9 cellular contexts compared by ENCODE assay signal in genomic region chr6:29647927-29648642, GRCh38. TPM values are rescaled to one million over a fixed set of nuclear protein-coding genes. Genes with fewer than 3 reads are reported as not detected.
DNase-seq lines count a peak whose midpoint lies in the region; ATAC-seq and TF ChIP-seq lines count a peak whose summit lies in the region.
"Had no signal": no experiment of that assay in that cellular context is flagged by ENCODE, and none has a peak within 500 bp of the region (broad histone marks: within the 10 kb centered on the region; RNA-seq: fewer than 3 reads in every experiment).

No MANE protein-coding gene starts in this region.

- no peak overlapping the region for H3K27ac Mint-ChIP-seq in activated CD8-positive, alpha-beta T cell treated with anti-CD3 and anti-CD28 coated beads for 36 hours
- no peak overlapping the region for H3K27ac Mint-ChIP-seq in activated CD8-positive, alpha-beta T cell treated with anti-CD3 and anti-CD28 coated beads, Interleukin-2, amount 10 ng/mL, durations not matched to agents 7 days and 5 days

- H3K36me3 Mint-ChIP-seq in activated CD8-positive, alpha-beta T cell treated with anti-CD3 and anti-CD28 coated beads for 36 hours (ENCODE audit: low read depth): no peaks in the 10 kb centered on the region
- H3K36me3 Mint-ChIP-seq in activated CD8-positive, alpha-beta T cell treated with anti-CD3 and anti-CD28 coated beads, Interleukin-2, amount 10 ng/mL, durations not matched to agents 7 days and 5 days (ENCODE audit: low read depth): no peaks in the 10 kb centered on the region
- H3K36me3 Mint-ChIP-seq: activated naive CD8-positive, alpha-beta T cell had no signal

- no peak for DNase-seq in activated CD8-positive, alpha-beta T cell treated with anti-CD3 and anti-CD28 coated beads for 36 hours
- DNase-seq in activated CD8-positive, alpha-beta T cell treated with anti-CD3 and anti-CD28 coated beads, Interleukin-2, amount 10 ng/mL, durations not matched to agents 7 days and 5 days: no peak
- DNase-seq in NCI-H446 treated with DMSO at 0.1 percent for 48 hours (lab: John Stamatoyannopoulos, UW) (peak; percentile 7), dorsolateral prefrontal cortex (no peak), spleen (no peak), retina (no peak), Ammon's horn (ENCODE audit: low spot score) (no peak)
- DNase-seq in activated CD4-positive, CD25-positive, alpha-beta regulatory T cell (lab: John Stamatoyannopoulos, UW): no peak

- peak; percentile 52 for TF ChIP-seq CTCF in activated CD8-positive, alpha-beta T cell treated with anti-CD3 and anti-CD28 coated beads for 36 hours (IDR thresholded peaks at IDR 0.05)
- TF ChIP-seq CTCF in dorsolateral prefrontal cortex (IDR thresholded peaks at IDR 0.05 in 54 of 56, conservative IDR thresholded peaks at IDR 0.05 in 2 of 56; ENCODE audit: low read depth in 1 of 56, partially characterized antibody in 56 of 56) (peak; percentile 13 to 83 (median 64)), spleen (IDR thresholded peaks at IDR 0.05 in 8 of 11, conservative IDR thresholded peaks at IDR 0.05 in 3 of 11) (peak in 6 of 11 experiments; percentile 20 to 38 (median 30))

- WGBS in spleen, 5 donors: 93 to 95% (median 95%) methylated on average over 23 of the region's 23 CpGs

- no peak for ATAC-seq in activated CD8-positive, alpha-beta T cell treated with anti-CD3 and anti-CD28 coated beads for 36 hours
- no peak for ATAC-seq in activated CD8-positive, alpha-beta T cell treated with anti-CD3 and anti-CD28 coated beads, Interleukin-2, amount 10 ng/mL, durations not matched to agents 7 days and 5 days

- H3K9me3 ChIP-seq in spleen: no peaks in the 10 kb centered on the region

- CTCF ChIA-PET in activated CD8-positive, alpha-beta T cell treated with anti-CD3 and anti-CD28 coated beads for 36 hours (lab: Charles Lee): interaction anchor here (0.8 to 6.0 kb wide), 4 partner anchors 11 to 105 kb away, joined by 3 to 61 read pairs (median 5); partner anchors contain the start of gene GABBR1
- CTCF ChIA-PET in activated CD8-positive, alpha-beta T cell treated with anti-CD3 and anti-CD28 coated beads, Interleukin-2, amount 10 ng/mL, durations not matched to agents 7 days and 5 days (lab: Charles Lee): interaction anchor here (0.6 to 9.8 kb wide), 14 partner anchors 15 to 712 kb away, joined by 3 to 115 read pairs (median 4); no protein-coding TSS in a partner anchor

- no peak overlapping the region for H3K4me3 Mint-ChIP-seq in activated CD8-positive, alpha-beta T cell treated with anti-CD3 and anti-CD28 coated beads for 36 hours
- no peak overlapping the region for H3K4me3 Mint-ChIP-seq in activated CD8-positive, alpha-beta T cell treated with anti-CD3 and anti-CD28 coated beads, Interleukin-2, amount 10 ng/mL, durations not matched to agents 7 days and 5 days

- intact Hi-C loops in activated CD8-positive, alpha-beta T cell treated with anti-CD3 and anti-CD28 coated beads for 36 hours (cut with micrococcal nuclease): loop anchor here (2.0 kb wide), 1 partner anchor 105 kb away; no protein-coding TSS in a partner anchor
- intact Hi-C loops in dorsolateral prefrontal cortex (cut with DNase I) (loop anchor here (5.0 to 10.0 kb wide), 5 partner anchors 49 to 189 kb away; no protein-coding TSS in a partner anchor), spleen (cut with DNase I; ENCODE audit: low total_unique reads) (no loop called here)

- no peak for TF ChIP-seq POLR2A in spleen (IDR thresholded peaks at IDR 0.05)

- H3K36me3 ChIP-seq in spleen: no peaks in the 10 kb centered on the region

- no peaks in the 10 kb centered on the region for H3K9me3 Mint-ChIP-seq in activated CD8-positive, alpha-beta T cell treated with anti-CD3 and anti-CD28 coated beads for 36 hours
- H3K9me3 Mint-ChIP-seq in activated CD8-positive, alpha-beta T cell treated with anti-CD3 and anti-CD28 coated beads, Interleukin-2, amount 10 ng/mL, durations not matched to agents 7 days and 5 days (ENCODE audit: insufficient read depth): no peaks in the 10 kb centered on the region

- no peaks in the 10 kb centered on the region for H3K27me3 Mint-ChIP-seq in activated CD8-positive, alpha-beta T cell treated with anti-CD3 and anti-CD28 coated beads for 36 hours
- peaks cover 2% of the 10 kb centered on the region for H3K27me3 Mint-ChIP-seq in activated CD8-positive, alpha-beta T cell treated with anti-CD3 and anti-CD28 coated beads, Interleukin-2, amount 10 ng/mL, durations not matched to agents 7 days and 5 days (ENCODE audit: low read depth)
- H3K27me3 Mint-ChIP-seq: activated naive CD8-positive, alpha-beta T cell had no signal

- H3K27ac ChIP-seq in dorsolateral prefrontal cortex (peak overlapping the region in 1 of 59 donors; percentile 98), spleen (no peak overlapping the region)

- POLR2A ChIA-PET in activated CD8-positive, alpha-beta T cell treated with anti-CD3 and anti-CD28 coated beads for 36 hours (lab: Charles Lee): interaction anchor here (1.8 kb wide), 1 partner anchor 15 kb away, joined by 6 read pairs; the partner anchor contains the start of gene GABBR1
- POLR2A ChIA-PET in activated CD8-positive, alpha-beta T cell treated with anti-CD3 and anti-CD28 coated beads, Interleukin-2, amount 10 ng/mL, durations not matched to agents 7 days and 5 days (lab: Charles Lee): no interaction called here

- H3K4me1 ChIP-seq in spleen: peaks cover 4 to 27% (median 14%) of the 10 kb centered on the region in 6 donors

- H3K4me3 ChIP-seq in dorsolateral prefrontal cortex: no peak overlapping the region
- H3K4me3 ChIP-seq in spleen: no peak overlapping the region

- peaks cover 0 to 3% (median 0%) of the 10 kb centered on the region in 45 donors for H3K27me3 ChIP-seq in dorsolateral prefrontal cortex
- H3K27me3 ChIP-seq in spleen (replicated peaks in 1 of 7): no peaks in the 10 kb centered on the region

- H3K4me1 Mint-ChIP-seq in activated CD8-positive, alpha-beta T cell treated with anti-CD3 and anti-CD28 coated beads for 36 hours (ENCODE audit: low read depth): peaks cover 4% of the 10 kb centered on the region
- H3K4me1 Mint-ChIP-seq in activated CD8-positive, alpha-beta T cell treated with anti-CD3 and anti-CD28 coated beads, Interleukin-2, amount 10 ng/mL, durations not matched to agents 7 days and 5 days (ENCODE audit: low read depth): peaks cover 14% of the 10 kb centered on the region

RNA-seq across cellular contexts. Expression of gene MOG, which starts 8.8 kb away (rescaled TPM):
- total RNA-seq in activated CD8-positive, alpha-beta T cell treated with anti-CD3 and anti-CD28 coated beads for 36 hours: not detected
- total RNA-seq in activated CD8-positive, alpha-beta T cell treated with anti-CD3 and anti-CD28 coated beads, Interleukin-2, amount 10 ng/mL, durations not matched to agents 7 days and 5 days: not detected
- total RNA-seq in dorsolateral prefrontal cortex (100 to 1,000 TPM in 93 of 120 experiments, 10 to 100 TPM in 27; 23.2 to 788 (median 170) TPM), spleen (not detected)
- not detected for polyA plus RNA-seq in spleen

RNA-seq across cellular contexts. Expression of gene GABBR1, which starts 15.1 kb away (rescaled TPM):
- total RNA-seq in activated CD8-positive, alpha-beta T cell treated with anti-CD3 and anti-CD28 coated beads for 36 hours: 10 to 100 TPM; 10.8 to 10.9 TPM
- total RNA-seq in activated CD8-positive, alpha-beta T cell treated with anti-CD3 and anti-CD28 coated beads, Interleukin-2, amount 10 ng/mL, durations not matched to agents 7 days and 5 days: 1 to 10 TPM; 3.2 to 3.7 TPM
- total RNA-seq in dorsolateral prefrontal cortex (100 to 1,000 TPM; 180 to 458 (median 348) TPM), spleen (100 to 1,000 TPM in 1 of 7 donors, 10 to 100 TPM in 6; 52.8 to 122 (median 70.4) TPM)
- 10 to 100 TPM; 13.8 to 45.4 (median 39.1) TPM for polyA plus RNA-seq in spleen

RNA-seq across cellular contexts. Expression of gene ZFP57, which starts 32.9 kb away (rescaled TPM):
- not detected for total RNA-seq in activated CD8-positive, alpha-beta T cell treated with anti-CD3 and anti-CD28 coated beads for 36 hours
- not detected for total RNA-seq in activated CD8-positive, alpha-beta T cell treated with anti-CD3 and anti-CD28 coated beads, Interleukin-2, amount 10 ng/mL, durations not matched to agents 7 days and 5 days
- under 1 TPM in 16 of 120 experiments, not detected in 104; 0.24 to 0.82 (median 0.47) TPM for total RNA-seq in dorsolateral prefrontal cortex
- 1 to 10 TPM in 1 of 7 donors, under 1 TPM in 2, not detected in 4; 0.37 to 2.8 (median 0.55) TPM for total RNA-seq in spleen
- polyA plus RNA-seq in spleen: 1 to 10 TPM in 1 of 3 donors, not detected in 2; 6.8 TPM

Comparison
In these comparisons a context has a peak if more than half of its experiments do, and no peak if none do; other contexts are left out.
1. RNA of gene MOG, which starts 8.8 kb away (total RNA-seq): 23.2 to 788 TPM in dorsolateral prefrontal cortex; not detected in activated CD8-positive, alpha-beta T cell treated with anti-CD3 and anti-CD28 coated beads for 36 hours, not detected in activated CD8-positive, alpha-beta T cell treated with anti-CD3 and anti-CD28 coated beads, Interleukin-2, amount 10 ng/mL, durations not matched to agents 7 days and 5 days and not detected in spleen; every median in the first group is over 10 times any median in the second.
2. RNA of gene GABBR1, which starts 15.1 kb away (total RNA-seq): 180 to 458 TPM in dorsolateral prefrontal cortex and 52.8 to 122 TPM in spleen; 10.8 to 10.9 TPM in activated CD8-positive, alpha-beta T cell treated with anti-CD3 and anti-CD28 coated beads for 36 hours and 3.2 to 3.7 TPM in activated CD8-positive, alpha-beta T cell treated with anti-CD3 and anti-CD28 coated beads, Interleukin-2, amount 10 ng/mL, durations not matched to agents 7 days and 5 days; every median in the first group is over 4 times any median in the second.
3. Peak in every context shown above with its lines, with median percentiles within 50 percentile points of each other: CTCF ChIP-seq.